8 cellular contexts compared by ENCODE assay signal in the genomic region with DNA sequence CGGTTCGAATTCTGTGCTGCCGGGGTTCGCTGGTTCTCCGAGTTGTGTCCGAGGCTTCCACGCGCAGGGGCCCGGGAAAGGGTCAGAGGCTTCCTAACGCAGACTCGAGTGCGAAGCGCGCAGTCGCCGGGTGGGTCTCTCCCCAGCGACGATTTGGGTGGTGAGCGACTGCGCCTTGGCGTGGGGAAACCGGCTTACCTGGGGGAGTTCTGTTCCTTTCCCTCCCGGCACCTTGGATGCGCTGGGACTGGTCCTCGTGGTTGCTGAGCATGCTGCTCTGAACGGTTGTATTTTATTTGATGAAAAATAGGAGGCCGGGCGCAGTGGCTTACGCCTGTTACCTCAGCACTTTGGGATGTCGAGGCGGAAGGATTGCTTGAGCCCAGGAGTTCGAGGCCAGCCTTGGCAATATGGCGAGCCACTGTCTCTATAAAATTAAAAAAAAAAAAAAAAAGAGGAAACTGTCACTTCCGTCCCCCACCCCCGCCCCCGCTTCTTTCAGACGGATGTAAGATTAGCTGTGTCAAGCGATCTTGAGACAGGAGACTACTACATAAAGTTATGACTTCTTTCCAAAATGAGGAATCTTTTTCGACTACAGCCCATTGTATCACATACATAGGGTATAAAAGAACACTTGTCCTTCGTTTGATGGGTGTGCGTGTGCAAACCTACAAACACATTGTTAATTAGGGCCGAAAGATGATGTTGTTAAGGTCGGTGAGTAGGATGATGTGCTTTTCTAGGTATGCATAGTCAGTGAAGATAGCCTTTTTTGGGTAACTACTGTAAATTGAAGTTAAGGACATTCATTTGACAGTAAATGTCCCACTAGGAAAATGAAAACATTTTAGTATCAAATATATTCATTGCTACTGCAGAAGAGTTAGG.
DNase-seq lines count a peak whose midpoint lies in the region; TF ChIP-seq lines count a peak whose summit lies in the region.

A gene with protein sequence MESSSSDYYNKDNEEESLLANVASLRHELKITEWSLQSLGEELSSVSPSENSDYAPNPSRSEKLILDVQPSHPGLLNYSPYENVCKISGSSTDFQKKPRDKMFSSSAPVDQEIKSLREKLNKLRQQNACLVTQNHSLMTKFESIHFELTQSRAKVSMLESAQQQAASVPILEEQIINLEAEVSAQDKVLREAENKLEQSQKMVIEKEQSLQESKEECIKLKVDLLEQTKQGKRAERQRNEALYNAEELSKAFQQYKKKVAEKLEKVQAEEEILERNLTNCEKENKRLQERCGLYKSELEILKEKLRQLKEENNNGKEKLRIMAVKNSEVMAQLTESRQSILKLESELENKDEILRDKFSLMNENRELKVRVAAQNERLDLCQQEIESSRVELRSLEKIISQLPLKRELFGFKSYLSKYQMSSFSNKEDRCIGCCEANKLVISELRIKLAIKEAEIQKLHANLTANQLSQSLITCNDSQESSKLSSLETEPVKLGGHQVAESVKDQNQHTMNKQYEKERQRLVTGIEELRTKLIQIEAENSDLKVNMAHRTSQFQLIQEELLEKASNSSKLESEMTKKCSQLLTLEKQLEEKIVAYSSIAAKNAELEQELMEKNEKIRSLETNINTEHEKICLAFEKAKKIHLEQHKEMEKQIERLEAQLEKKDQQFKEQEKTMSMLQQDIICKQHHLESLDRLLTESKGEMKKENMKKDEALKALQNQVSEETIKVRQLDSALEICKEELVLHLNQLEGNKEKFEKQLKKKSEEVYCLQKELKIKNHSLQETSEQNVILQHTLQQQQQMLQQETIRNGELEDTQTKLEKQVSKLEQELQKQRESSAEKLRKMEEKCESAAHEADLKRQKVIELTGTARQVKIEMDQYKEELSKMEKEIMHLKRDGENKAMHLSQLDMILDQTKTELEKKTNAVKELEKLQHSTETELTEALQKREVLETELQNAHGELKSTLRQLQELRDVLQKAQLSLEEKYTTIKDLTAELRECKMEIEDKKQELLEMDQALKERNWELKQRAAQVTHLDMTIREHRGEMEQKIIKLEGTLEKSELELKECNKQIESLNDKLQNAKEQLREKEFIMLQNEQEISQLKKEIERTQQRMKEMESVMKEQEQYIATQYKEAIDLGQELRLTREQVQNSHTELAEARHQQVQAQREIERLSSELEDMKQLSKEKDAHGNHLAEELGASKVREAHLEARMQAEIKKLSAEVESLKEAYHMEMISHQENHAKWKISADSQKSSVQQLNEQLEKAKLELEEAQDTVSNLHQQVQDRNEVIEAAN (N-terminal part only) (plus strand): TSS at position 2 of the 891 bp plus-strand sequence. CDS start 2,638 bp downstream, outside the sequence.

- TF ChIP-seq CTCF in foreskin fibroblast (IDR thresholded peaks at IDR 0.05; ENCODE audit: low read depth, low read length): no peak

- H3K27me3 ChIP-seq in HAP-1 (ENCODE audit: low read depth): no peaks in the 10 kb centered on the region

- H3K4me1 ChIP-seq in HAP-1: peaks cover 16% of the 10 kb centered on the region

- peak within 1 kb of the TSS; percentile 61 for H3K4me3 ChIP-seq in HAP-1
- H3K4me3 ChIP-seq in foreskin fibroblast (ENCODE audit: low read depth in 1 of 2, low read length in 2 of 2): peak within 1 kb of the TSS; percentile 63 to 98
- H3K4me3 ChIP-seq in skeletal muscle cell (ENCODE audit: low read depth, low read length): peak within 1 kb of the TSS; percentile 86

- peak; percentile 34 to 53 for DNase-seq in NCI-H2081 (lab: John Stamatoyannopoulos, UW)
- no peak for DNase-seq in NCI-H2081 treated with DMSO at 0.1 percent for 48 hours (lab: John Stamatoyannopoulos, UW)
- DNase-seq in HAP-1 (ENCODE audit: low spot score in 2 of 2): peak; percentile 10 to 58
- peak; percentile 73 for DNase-seq in NCI-H2227 (lab: John Stamatoyannopoulos, UW; ENCODE audit: unreplicated experiment)
- peak; percentile 21 for DNase-seq in activated CD8-positive, alpha-beta memory T cell treated with anti-CD3 and anti-CD28 coated beads, Interleukin-2, amount 50 U/mL, for 1 hour (ENCODE audit: extremely low read depth)
- peak in 1 of 2 donors; percentile 47 for DNase-seq in foreskin fibroblast
- no peak for DNase-seq in skeletal muscle cell (ENCODE audit: low read depth)
- no peak for DNase-seq in NCI-H524 (lab: John Stamatoyannopoulos, UW)

- no peaks in the 10 kb centered on the region for H3K36me3 ChIP-seq in HAP-1 (replicated peaks)

- in situ Hi-C loops in HAP-1 (cut with MboI; ENCODE audit: low sequenced_read_pairs): no loop called here

- H3K9me3 ChIP-seq in HAP-1: no peaks in the 10 kb centered on the region

Comparison
In these comparisons a context has a peak if more than half of its experiments do, and no peak if none do; other contexts are left out.
1. DNase-seq: peak in NCI-H2081 (2 of 2), HAP-1 (2 of 2), NCI-H2227 (single experiment) and activated CD8-positive, alpha-beta memory T cell treated with anti-CD3 and anti-CD28 coated beads, Interleukin-2, amount 50 U/mL, for 1 hour (single experiment); none in NCI-H2081 treated with DMSO at 0.1 percent for 48 hours (single experiment), skeletal muscle cell (single experiment) and NCI-H524 (0 of 2).
2. Peak in every context shown above with its lines, with median percentiles within 50 percentile points of each other: H3K4me3 ChIP-seq.